ENCODE assay signal across 1 cellular context in genomic region chr18:48719988-48720654, GRCh38.
TF ChIP-seq lines count a peak whose summit lies in the region.

No MANE protein-coding gene starts in this region.

TF ChIP-seq in K562, 482 proteins besides CTCF, POLR2A, EP300 and RAD21 (continued from another document and continues in another):
- TF ChIP-seq, protein P1, sequence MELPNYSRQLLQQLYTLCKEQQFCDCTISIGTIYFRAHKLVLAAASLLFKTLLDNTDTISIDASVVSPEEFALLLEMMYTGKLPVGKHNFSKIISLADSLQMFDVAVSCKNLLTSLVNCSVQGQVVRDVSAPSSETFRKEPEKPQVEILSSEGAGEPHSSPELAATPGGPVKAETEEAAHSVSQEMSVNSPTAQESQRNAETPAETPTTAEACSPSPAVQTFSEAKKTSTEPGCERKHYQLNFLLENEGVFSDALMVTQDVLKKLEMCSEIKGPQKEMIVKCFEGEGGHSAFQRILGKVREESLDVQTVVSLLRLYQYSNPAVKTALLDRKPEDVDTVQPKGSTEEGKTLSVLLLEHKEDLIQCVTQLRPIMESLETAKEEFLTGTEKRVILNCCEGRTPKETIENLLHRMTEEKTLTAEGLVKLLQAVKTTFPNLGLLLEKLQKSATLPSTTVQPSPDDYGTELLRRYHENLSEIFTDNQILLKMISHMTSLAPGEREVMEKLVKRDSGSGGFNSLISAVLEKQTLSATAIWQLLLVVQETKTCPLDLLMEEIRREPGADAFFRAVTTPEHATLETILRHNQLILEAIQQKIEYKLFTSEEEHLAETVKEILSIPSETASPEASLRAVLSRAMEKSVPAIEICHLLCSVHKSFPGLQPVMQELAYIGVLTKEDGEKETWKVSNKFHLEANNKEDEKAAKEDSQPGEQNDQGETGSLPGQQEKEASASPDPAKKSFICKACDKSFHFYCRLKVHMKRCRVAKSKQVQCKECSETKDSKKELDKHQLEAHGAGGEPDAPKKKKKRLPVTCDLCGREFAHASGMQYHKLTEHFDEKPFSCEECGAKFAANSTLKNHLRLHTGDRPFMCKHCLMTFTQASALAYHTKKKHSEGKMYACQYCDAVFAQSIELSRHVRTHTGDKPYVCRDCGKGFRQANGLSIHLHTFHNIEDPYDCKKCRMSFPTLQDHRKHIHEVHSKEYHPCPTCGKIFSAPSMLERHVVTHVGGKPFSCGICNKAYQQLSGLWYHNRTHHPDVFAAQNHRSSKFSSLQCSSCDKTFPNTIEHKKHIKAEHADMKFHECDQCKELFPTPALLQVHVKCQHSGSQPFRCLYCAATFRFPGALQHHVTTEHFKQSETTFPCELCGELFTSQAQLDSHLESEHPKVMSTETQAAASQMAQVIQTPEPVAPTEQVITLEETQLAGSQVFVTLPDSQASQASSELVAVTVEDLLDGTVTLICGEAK (IDR thresholded peaks at IDR 0.05) = peak; percentile 42; the same call in 1 of the 2 replicates
- TF ChIP-seq, protein P1 (CRISPR knock-in tag; IDR thresholded peaks at IDR 0.05) = no peak
- peak; percentile 91 for TF ChIP-seq ARID1B (IDR thresholded peaks at IDR 0.05)
- TF ChIP-seq GTF2B (IDR thresholded peaks at IDR 0.05; ENCODE audit: extremely low read depth, insufficient read length) = no peak
- TF ChIP-seq, protein P2, sequence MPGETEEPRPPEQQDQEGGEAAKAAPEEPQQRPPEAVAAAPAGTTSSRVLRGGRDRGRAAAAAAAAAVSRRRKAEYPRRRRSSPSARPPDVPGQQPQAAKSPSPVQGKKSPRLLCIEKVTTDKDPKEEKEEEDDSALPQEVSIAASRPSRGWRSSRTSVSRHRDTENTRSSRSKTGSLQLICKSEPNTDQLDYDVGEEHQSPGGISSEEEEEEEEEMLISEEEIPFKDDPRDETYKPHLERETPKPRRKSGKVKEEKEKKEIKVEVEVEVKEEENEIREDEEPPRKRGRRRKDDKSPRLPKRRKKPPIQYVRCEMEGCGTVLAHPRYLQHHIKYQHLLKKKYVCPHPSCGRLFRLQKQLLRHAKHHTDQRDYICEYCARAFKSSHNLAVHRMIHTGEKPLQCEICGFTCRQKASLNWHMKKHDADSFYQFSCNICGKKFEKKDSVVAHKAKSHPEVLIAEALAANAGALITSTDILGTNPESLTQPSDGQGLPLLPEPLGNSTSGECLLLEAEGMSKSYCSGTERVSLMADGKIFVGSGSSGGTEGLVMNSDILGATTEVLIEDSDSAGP (CRISPR knock-in tag; IDR thresholded peaks at IDR 0.05) = no peak
- TF ChIP-seq RCOR1 (IDR thresholded peaks at IDR 0.05; ENCODE audit: borderline replicate concordance in 1 of 2, low read depth in 2 of 2, low read length in 2 of 2) = peak in 1 of 2 experiments; percentile 89; a peak in 2 of 4 replicates
- TF ChIP-seq ADNP (tag; IDR thresholded peaks at IDR 0.05) = no peak
- TF ChIP-seq SMARCA4 (IDR thresholded peaks at IDR 0.05) = peak; percentile 77
- no peak for TF ChIP-seq SMARCB1 (IDR thresholded peaks at IDR 0.05; ENCODE audit: insufficient read length, low read depth)
- TF ChIP-seq STAG1 (CRISPR knock-in tag; IDR thresholded peaks at IDR 0.05; ENCODE audit: borderline replicate concordance) = no peak
- TF ChIP-seq, protein P3, sequence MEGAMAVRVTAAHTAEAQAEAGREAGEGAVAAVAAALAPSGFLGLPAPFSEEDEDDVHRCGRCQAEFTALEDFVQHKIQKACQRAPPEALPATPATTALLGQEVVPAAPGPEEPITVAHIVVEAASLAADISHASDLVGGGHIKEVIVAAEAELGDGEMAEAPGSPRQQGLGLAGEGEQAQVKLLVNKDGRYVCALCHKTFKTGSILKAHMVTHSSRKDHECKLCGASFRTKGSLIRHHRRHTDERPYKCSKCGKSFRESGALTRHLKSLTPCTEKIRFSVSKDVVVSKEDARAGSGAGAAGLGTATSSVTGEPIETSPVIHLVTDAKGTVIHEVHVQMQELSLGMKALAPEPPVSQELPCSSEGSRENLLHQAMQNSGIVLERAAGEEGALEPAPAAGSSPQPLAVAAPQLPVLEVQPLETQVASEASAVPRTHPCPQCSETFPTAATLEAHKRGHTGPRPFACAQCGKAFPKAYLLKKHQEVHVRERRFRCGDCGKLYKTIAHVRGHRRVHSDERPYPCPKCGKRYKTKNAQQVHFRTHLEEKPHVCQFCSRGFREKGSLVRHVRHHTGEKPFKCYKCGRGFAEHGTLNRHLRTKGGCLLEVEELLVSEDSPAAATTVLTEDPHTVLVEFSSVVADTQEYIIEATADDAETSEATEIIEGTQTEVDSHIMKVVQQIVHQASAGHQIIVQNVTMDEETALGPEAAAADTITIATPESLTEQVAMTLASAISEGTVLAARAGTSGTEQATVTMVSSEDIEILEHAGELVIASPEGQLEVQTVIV (CRISPR knock-in tag; IDR thresholded peaks at IDR 0.05; ENCODE audit: borderline replicate concordance) = no peak
- TF ChIP-seq FOXJ2 (tag; IDR thresholded peaks at IDR 0.05) = no peak
- TF ChIP-seq, protein P4, sequence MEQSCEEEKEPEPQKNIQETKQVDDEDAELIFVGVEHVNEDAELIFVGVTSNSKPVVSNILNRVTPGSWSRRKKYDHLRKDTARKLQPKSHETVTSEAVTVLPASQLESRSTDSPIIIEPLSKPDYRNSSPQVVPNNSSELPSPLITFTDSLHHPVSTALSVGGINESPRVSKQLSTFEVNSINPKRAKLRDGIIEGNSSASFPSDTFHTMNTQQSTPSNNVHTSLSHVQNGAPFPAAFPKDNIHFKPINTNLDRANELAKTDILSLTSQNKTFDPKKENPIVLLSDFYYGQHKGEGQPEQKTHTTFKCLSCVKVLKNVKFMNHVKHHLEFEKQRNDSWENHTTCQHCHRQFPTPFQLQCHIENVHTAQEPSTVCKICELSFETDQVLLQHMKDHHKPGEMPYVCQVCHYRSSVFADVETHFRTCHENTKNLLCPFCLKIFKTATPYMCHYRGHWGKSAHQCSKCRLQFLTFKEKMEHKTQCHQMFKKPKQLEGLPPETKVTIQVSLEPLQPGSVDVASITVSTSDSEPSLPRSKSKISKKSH (CRISPR knock-in tag; IDR thresholded peaks at IDR 0.05) = no peak
- peak; percentile 82; the same call in 1 of the 2 replicates for TF ChIP-seq ZNF175 (CRISPR knock-in tag; IDR thresholded peaks at IDR 0.05; ENCODE audit: low read depth)
- no peak for TF ChIP-seq RBFOX2 (IDR thresholded peaks at IDR 0.05; ENCODE audit: low read depth, low read length)
- no peak for TF ChIP-seq ZNF146 (CRISPR knock-in tag; IDR thresholded peaks at IDR 0.05; ENCODE audit: unreplicated experiment)
- TF ChIP-seq HIVEP1 (CRISPR knock-in tag; IDR thresholded peaks at IDR 0.05) = no peak
- no peak for TF ChIP-seq ZC3H4 (CRISPR knock-in tag; IDR thresholded peaks at IDR 0.05; ENCODE audit: borderline replicate concordance)
- TF ChIP-seq TEAD4 (IDR thresholded peaks at IDR 0.05; ENCODE audit: low read length) = peak; percentile 92
- no peak for TF ChIP-seq TEAD4 (CRISPR knock-in tag; IDR thresholded peaks at IDR 0.05; ENCODE audit: borderline replicate concordance)
- TF ChIP-seq CBFA2T3 (IDR thresholded peaks at IDR 0.05) = peak; percentile 93
- no peak for TF ChIP-seq POLR2H (tag; IDR thresholded peaks at IDR 0.05; ENCODE audit: low read depth)
- no peak for TF ChIP-seq ZNF274 (IDR thresholded peaks at IDR 0.05; ENCODE audit: borderline replicate concordance, low read depth, low read length)
- TF ChIP-seq CEBPB (tag; IDR thresholded peaks at IDR 0.05) = no peak
- no peak for TF ChIP-seq ZNF431 (CRISPR knock-in tag; IDR thresholded peaks at IDR 0.05)
- peak; percentile 20; the same call in 1 of the 2 replicates for TF ChIP-seq MTA1 (IDR thresholded peaks at IDR 0.05; ENCODE audit: borderline replicate concordance)
- TF ChIP-seq BDP1 (IDR thresholded peaks at IDR 0.05; ENCODE audit: insufficient read depth, insufficient read length) = no peak
- TF ChIP-seq, protein P5, sequence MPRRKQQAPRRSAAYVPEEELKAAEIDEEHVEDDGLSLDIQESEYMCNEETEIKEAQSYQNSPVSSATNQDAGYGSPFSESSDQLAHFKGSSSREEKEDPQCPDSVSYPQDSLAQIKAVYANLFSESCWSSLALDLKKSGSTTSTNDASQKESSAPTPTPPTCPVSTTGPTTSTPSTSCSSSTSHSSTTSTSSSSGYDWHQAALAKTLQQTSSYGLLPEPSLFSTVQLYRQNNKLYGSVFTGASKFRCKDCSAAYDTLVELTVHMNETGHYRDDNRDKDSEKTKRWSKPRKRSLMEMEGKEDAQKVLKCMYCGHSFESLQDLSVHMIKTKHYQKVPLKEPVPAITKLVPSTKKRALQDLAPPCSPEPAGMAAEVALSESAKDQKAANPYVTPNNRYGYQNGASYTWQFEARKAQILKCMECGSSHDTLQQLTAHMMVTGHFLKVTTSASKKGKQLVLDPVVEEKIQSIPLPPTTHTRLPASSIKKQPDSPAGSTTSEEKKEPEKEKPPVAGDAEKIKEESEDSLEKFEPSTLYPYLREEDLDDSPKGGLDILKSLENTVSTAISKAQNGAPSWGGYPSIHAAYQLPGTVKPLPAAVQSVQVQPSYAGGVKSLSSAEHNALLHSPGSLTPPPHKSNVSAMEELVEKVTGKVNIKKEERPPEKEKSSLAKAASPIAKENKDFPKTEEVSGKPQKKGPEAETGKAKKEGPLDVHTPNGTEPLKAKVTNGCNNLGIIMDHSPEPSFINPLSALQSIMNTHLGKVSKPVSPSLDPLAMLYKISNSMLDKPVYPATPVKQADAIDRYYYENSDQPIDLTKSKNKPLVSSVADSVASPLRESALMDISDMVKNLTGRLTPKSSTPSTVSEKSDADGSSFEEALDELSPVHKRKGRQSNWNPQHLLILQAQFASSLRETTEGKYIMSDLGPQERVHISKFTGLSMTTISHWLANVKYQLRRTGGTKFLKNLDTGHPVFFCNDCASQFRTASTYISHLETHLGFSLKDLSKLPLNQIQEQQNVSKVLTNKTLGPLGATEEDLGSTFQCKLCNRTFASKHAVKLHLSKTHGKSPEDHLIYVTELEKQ (CRISPR knock-in tag; IDR thresholded peaks at IDR 0.05) = no peak
- TF ChIP-seq MXI1 (IDR thresholded peaks at IDR 0.05; ENCODE audit: low read depth, low read length) = no peak
- TF ChIP-seq ZNF398 (CRISPR knock-in tag; IDR thresholded peaks at IDR 0.05) = no peak
- TF ChIP-seq RNF2 (IDR thresholded peaks at IDR 0.05) = peak; percentile 19; the same call in 1 of the 2 replicates
- TF ChIP-seq IRF1 (CRISPR knock-in tag; IDR thresholded peaks at IDR 0.05; ENCODE audit: borderline replicate concordance) = no peak
- no peak for TF ChIP-seq ZNF57 (CRISPR knock-in tag; IDR thresholded peaks at IDR 0.05)
- no peak for TF ChIP-seq SMAD2 (IDR thresholded peaks at IDR 0.05; ENCODE audit: low read depth, low read length)
- TF ChIP-seq RBM15 (IDR thresholded peaks at IDR 0.05; ENCODE audit: insufficient read depth, low read length) = no peak
- no peak for TF ChIP-seq IRF2 (CRISPR knock-in tag; IDR thresholded peaks at IDR 0.05)
- no peak for TF ChIP-seq BHLHE40 (IDR thresholded peaks at IDR 0.05; ENCODE audit: low read length)
